In genomic region chr20:32966881-32967781, GRCh38 we compare ENCODE assay signal across 12 cellular contexts. TPM values are rescaled to one million over a fixed set of nuclear protein-coding genes. Genes with fewer than 3 reads are reported as not detected.
DNase-seq lines count a peak whose midpoint lies in the region; ATAC-seq and TF ChIP-seq lines count a peak whose summit lies in the region.
"Had no signal": no experiment of that assay in that cellular context is flagged by ENCODE, and none has a peak within 500 bp of the region (broad histone marks: within the 10 kb centered on the region; RNA-seq: fewer than 3 reads in every experiment).

No MANE protein-coding gene starts in this region.

- DNase-seq in Jurkat, Clone E6-1 (ENCODE audit: low read depth, low spot score): peak; percentile 73
- DNase-seq in activated T-cell treated with anti-CD3 and anti-CD28 coated beads, Interleukin-2, amount 50 U/mL, for 72 hours: peak; percentile 79 to 85
- DNase-seq in mucosa of descending colon (peak in 1 of 3 donors; percentile 28), NCI-H446 (lab: John Stamatoyannopoulos, UW) (no peak), heart right ventricle (no peak), OCI-M1 (lab: John Stamatoyannopoulos, UW) (no peak), NCI-H1092 (lab: John Stamatoyannopoulos, UW) (no peak)
- DNase-seq: left colon had no signal

- H3K9me3 ChIP-seq in BLaER1: no peaks in the 10 kb centered on the region
- no peaks in the 10 kb centered on the region for H3K9me3 ChIP-seq in mucosa of descending colon
- H3K9me3 ChIP-seq in heart right ventricle: no peaks in the 10 kb centered on the region

- no peaks in the 10 kb centered on the region for H3K36me3 Mint-ChIP-seq in activated T-cell treated with anti-CD3 and anti-CD28 coated beads, Interleukin-2, amount 50 U/mL, for 72 hours (ENCODE audit: insufficient read depth in 2 of 2)

- intact Hi-C loops in mucosa of descending colon (cut with DNase I, micrococcal nuclease): no loop called here
- intact Hi-C loops in heart right ventricle (cut with DNase I): no loop called here

- H3K9ac ChIP-seq in BLaER1: no peak overlapping the region

- no peaks in the 10 kb centered on the region for H3K36me3 ChIP-seq in BLaER1
- no peaks in the 10 kb centered on the region for H3K36me3 ChIP-seq in mucosa of descending colon (ENCODE audit: low read depth)
- H3K36me3 ChIP-seq in heart right ventricle: no peaks in the 10 kb centered on the region

- peak; percentile 67 to 69 for ATAC-seq in activated T-cell treated with anti-CD3 and anti-CD28 coated beads, Interleukin-2, amount 50 U/mL, for 72 hours (replicated peaks in 1 of 2)
- ATAC-seq in mucosa of descending colon (peak; percentile 47), heart right ventricle (no peak)
- ATAC-seq: left colon had no signal

- peak overlapping the region; percentile 86 for H3K27ac Mint-ChIP-seq in activated T-cell treated with anti-CD3 and anti-CD28 coated beads, Interleukin-2, amount 50 U/mL, for 72 hours

- H3K27ac ChIP-seq in BLaER1: no peak overlapping the region
- peak overlapping the region in 1 of 10 donors; percentile 22 for H3K27ac ChIP-seq in heart right ventricle
- H3K27ac ChIP-seq: C4-2B had no signal

- H3K4me1 Mint-ChIP-seq in activated T-cell treated with anti-CD3 and anti-CD28 coated beads, Interleukin-2, amount 50 U/mL, for 72 hours (ENCODE audit: low read depth): peaks cover 74% of the 10 kb centered on the region

- peak overlapping the region; percentile 99 for H3K4me2 ChIP-seq in BLaER1

- H3K4me3 Mint-ChIP-seq in activated T-cell treated with anti-CD3 and anti-CD28 coated beads, Interleukin-2, amount 50 U/mL, for 72 hours: peak overlapping the region; percentile 38 to 79

- H3K27me3 ChIP-seq in BLaER1 (no peaks in the 10 kb centered on the region), heart right ventricle (peaks cover 0 to 12% (median 0%) of the 10 kb centered on the region in 7 donors)

- TF ChIP-seq CTCF in mucosa of descending colon (IDR thresholded peaks at IDR 0.05) (no peak), heart right ventricle (IDR thresholded peaks at IDR 0.05) (no peak)

- no peak overlapping the region for H3K4me3 ChIP-seq in BLaER1
- no peak overlapping the region for H3K4me3 ChIP-seq in Jurkat, Clone E6-1 (ENCODE audit: low read length)
- H3K4me3 ChIP-seq in mucosa of descending colon: no peak overlapping the region
- no peak overlapping the region for H3K4me3 ChIP-seq in heart right ventricle

- H3K4me1 ChIP-seq in BLaER1 (peaks cover 88% of the 10 kb centered on the region), mucosa of descending colon (ENCODE audit: low read depth) (no peaks in the 10 kb centered on the region), heart right ventricle (peaks cover 0 to 26% (median 7%) of the 10 kb centered on the region in 9 donors)

- 78 to 81% methylated on average over 16 of the region's 16 CpGs for WGBS in heart right ventricle, 2 donors

- no peaks in the 10 kb centered on the region for H4K20me1 ChIP-seq in BLaER1

- peaks cover 0 to 2% of the 10 kb centered on the region in 2 donors for H3K9me3 Mint-ChIP-seq in activated T-cell treated with anti-CD3 and anti-CD28 coated beads, Interleukin-2, amount 50 U/mL, for 72 hours

- no peaks in the 10 kb centered on the region for H3K27me3 Mint-ChIP-seq in activated T-cell treated with anti-CD3 and anti-CD28 coated beads, Interleukin-2, amount 50 U/mL, for 72 hours (ENCODE audit: low read depth)

RNA-seq across cellular contexts. Expression of gene SUN5, which starts 37.1 kb away (rescaled TPM):
- not detected for polyA plus RNA-seq in Jurkat, Clone E6-1 (2012; ENCODE audit: insufficient read depth, insufficient read length)
- not detected for total RNA-seq in activated T-cell treated with anti-CD3 and anti-CD28 coated beads, Interleukin-2, amount 50 U/mL, for 72 hours
- total RNA-seq in mucosa of descending colon (not detected), heart right ventricle (not detected)
- polyA plus RNA-seq in heart right ventricle: not detected
- total RNA-seq: left colon had no signal
- polyA plus RNA-seq: adipose tissue, esophagus had no signal

RNA-seq across cellular contexts. Expression of gene BPIFB2, which starts 40.4 kb away (rescaled TPM):
- not detected for polyA plus RNA-seq in Jurkat, Clone E6-1 (2012; ENCODE audit: insufficient read depth, insufficient read length)
- not detected for total RNA-seq in activated T-cell treated with anti-CD3 and anti-CD28 coated beads, Interleukin-2, amount 50 U/mL, for 72 hours
- total RNA-seq in mucosa of descending colon (not detected), heart right ventricle (not detected)
- polyA plus RNA-seq in heart right ventricle: not detected
- total RNA-seq: left colon had no signal
- polyA plus RNA-seq: adipose tissue had no signal

Comparison
In these comparisons a context has a peak if more than half of its experiments do, and no peak if none do; other contexts are left out.
1. DNase-seq: peak in Jurkat, Clone E6-1 (single experiment) and activated T-cell treated with anti-CD3 and anti-CD28 coated beads, Interleukin-2, amount 50 U/mL, for 72 hours (2 of 2); none in NCI-H446 (0 of 2), heart right ventricle (0 of 2), OCI-M1 (single experiment) and NCI-H1092 (single experiment).
2. ATAC-seq: peak in activated T-cell treated with anti-CD3 and anti-CD28 coated beads, Interleukin-2, amount 50 U/mL, for 72 hours (2 of 2) and mucosa of descending colon (single experiment); none in heart right ventricle (0 of 8).